In genomic region chr1:1374861-1375662, GRCh38 we compare ENCODE assay signal across 8 cellular contexts. TPM values are rescaled to one million over a fixed set of nuclear protein-coding genes. Genes with fewer than 3 reads are reported as not detected.
DNase-seq lines count a peak whose midpoint lies in the region; ATAC-seq and TF ChIP-seq lines count a peak whose summit lies in the region.

Gene AURKAIP1, minus strand, starts transcription at chr1:1375207. Its CDS starts 451 bp downstream, at chr1:1374756.

- no peaks in the 10 kb centered on the region for H3K36me3 Mint-ChIP-seq in CD4-positive, CD25-positive, alpha-beta regulatory T cell

- H3K9me3 ChIP-seq in CD4-positive, CD25-positive, alpha-beta regulatory T cell (ENCODE audit: control insufficient read depth in 2 of 2, low read length in 2 of 2): no peaks in the 10 kb centered on the region
- no peaks in the 10 kb centered on the region for H3K9me3 ChIP-seq in left lung

- intact Hi-C loops in left lung (cut with DNase I): no loop called here

- H3K4me1 ChIP-seq in CD4-positive, CD25-positive, alpha-beta regulatory T cell (ENCODE audit: control insufficient read depth, insufficient read depth, low read length, poor library complexity, severe bottlenecking): peaks cover 39% of the 10 kb centered on the region
- H3K4me1 ChIP-seq in left lung: peaks cover 18 to 46% of the 10 kb centered on the region in 2 donors

- DNase-seq in CD4-positive, CD25-positive, alpha-beta regulatory T cell: peak; percentile 95 to 100 (median 97)
- peak; percentile 95 for DNase-seq in NCI-H774 (lab: John Stamatoyannopoulos, UW)
- peak; percentile 91 to 95 for DNase-seq in activated CD4-positive, alpha-beta T cell treated with anti-CD3 and anti-CD28 coated beads, Interleukin-2, amount 50 U/mL, for 4 hours
- peak; percentile 100 for DNase-seq in dermis blood vessel endothelial cell
- DNase-seq in left lung: peak; percentile 98
- peak; percentile 91 to 92 for DNase-seq in stimulated activated CD4-positive, alpha-beta T cell treated with anti-CD3 and anti-CD28 coated beads, Interleukin-2, amount 100 ng/mL, for 48 hours

- H3K27me3 ChIP-seq in CD4-positive, CD25-positive, alpha-beta regulatory T cell (ENCODE audit: control insufficient read depth, insufficient read depth, low read length): no peaks in the 10 kb centered on the region
- no peaks in the 10 kb centered on the region for H3K27me3 ChIP-seq in left lung

- peak within 1 kb of the TSS; percentile 53 for H3K4me3 ChIP-seq in CD4-positive, CD25-positive, alpha-beta regulatory T cell (ENCODE audit: low read depth, low read length)
- peak within 1 kb of the TSS; percentile 80 to 96 for H3K4me3 ChIP-seq in left lung

- peak within 1 kb of the TSS; percentile 96 to 99 (median 98) for H3K27ac Mint-ChIP-seq in CD4-positive, CD25-positive, alpha-beta regulatory T cell

- no peaks in the 10 kb centered on the region for H3K36me3 ChIP-seq in CD4-positive, CD25-positive, alpha-beta regulatory T cell (ENCODE audit: control insufficient read depth, insufficient read depth, low read length)
- H3K36me3 ChIP-seq in left lung: peaks cover 0 to 14% of the 10 kb centered on the region in 2 donors

- peaks cover 0 to 35% (median 6%) of the 10 kb centered on the region in 4 donors for H3K4me1 Mint-ChIP-seq in CD4-positive, CD25-positive, alpha-beta regulatory T cell

- ATAC-seq in CD4-positive, CD25-positive, alpha-beta regulatory T cell (ENCODE audit: low read depth in 2 of 2): peak; percentile 88 to 90
- ATAC-seq in GM19395 (IDR thresholded peaks at IDR 0.05; ENCODE audit: unreplicated experiment): peak; percentile 86
- peak; percentile 86 for ATAC-seq in HG03565 (IDR thresholded peaks at IDR 0.05; ENCODE audit: unreplicated experiment)
- peak; percentile 95 for ATAC-seq in left lung

- H3K9me3 Mint-ChIP-seq in CD4-positive, CD25-positive, alpha-beta regulatory T cell: no peaks in the 10 kb centered on the region

- H3K27me3 Mint-ChIP-seq in CD4-positive, CD25-positive, alpha-beta regulatory T cell: no peaks in the 10 kb centered on the region

- H3K27ac ChIP-seq in CD4-positive, CD25-positive, alpha-beta regulatory T cell (ENCODE audit: insufficient read depth, low read length, poor library complexity, severe bottlenecking): peak within 1 kb of the TSS; percentile 94
- peak within 1 kb of the TSS; percentile 93 to 94 for H3K27ac ChIP-seq in left lung

- TF ChIP-seq CTCF in left lung (IDR thresholded peaks at IDR 0.05): no peak

- H3K4me3 Mint-ChIP-seq in CD4-positive, CD25-positive, alpha-beta regulatory T cell: peak within 1 kb of the TSS; percentile 90 to 95 (median 94)

RNA-seq across cellular contexts. Expression of gene AURKAIP1, which starts in this region (rescaled TPM):
- 76.0 TPM for total RNA-seq in CD4-positive, CD25-positive, alpha-beta regulatory T cell
- polyA plus RNA-seq in CD4-positive, CD25-positive, alpha-beta regulatory T cell: 100 to 1,000 TPM; 145 to 190 (median 164) TPM
- total RNA-seq in dermis blood vessel endothelial cell (80.2 and 106 TPM in 2 replicates), left lung (100 to 1,000 TPM in 1 of 2 donors, 10 to 100 TPM in 1; 99.3 to 127 TPM)

Comparison
In these comparisons a context has a peak if more than half of its experiments do, and no peak if none do; other contexts are left out.
1. Peak in every context shown above with its lines: DNase-seq, ATAC-seq, H3K4me3 ChIP-seq and H3K27ac ChIP-seq.